ENCODE assay signal across 11 cellular contexts in genomic region chr1:50610563-50610962, GRCh38.
DNase-seq lines count a peak whose midpoint lies in the region; ATAC-seq, FAIRE-seq and TF ChIP-seq lines count a peak whose summit lies in the region.
"Had no signal": no experiment of that assay in that cellular context is flagged by ENCODE, and none has a peak within 500 bp of the region (broad histone marks: within the 10 kb centered on the region; RNA-seq: fewer than 3 reads in every experiment).

No MANE protein-coding gene starts in this region.

- TF ChIP-seq POLR2A in H54 (IDR thresholded peaks at IDR 0.05; ENCODE audit: low read depth, low read length), result no peak

- no peak overlapping the region for H3K4me3 Mint-ChIP-seq in effector memory CD8-positive, alpha-beta T cell
- H3K4me3 Mint-ChIP-seq: CD4-positive, CD25-positive, alpha-beta regulatory T cell had no signal

- peak; percentile 90 for ATAC-seq in GM18511 (IDR thresholded peaks at IDR 0.05; ENCODE audit: unreplicated experiment)
- peak; percentile 58 for ATAC-seq in HG02759 (IDR thresholded peaks at IDR 0.05; ENCODE audit: unreplicated experiment)
- ATAC-seq in effector memory CD8-positive, alpha-beta T cell (replicated peaks), result no peak
- no peak for ATAC-seq in HG02588 (IDR thresholded peaks at IDR 0.05; ENCODE audit: unreplicated experiment)
- no peak for ATAC-seq in GM18868 (IDR thresholded peaks at IDR 0.05; ENCODE audit: unreplicated experiment)
- ATAC-seq: right lobe of liver had no signal

- DNase-seq in NCI-H187 (lab: John Stamatoyannopoulos, UW) (peak; percentile 25 to 44), H54 (ENCODE audit: insufficient read length, low spot score) (no peak)
- DNase-seq in effector memory CD8-positive, alpha-beta T cell, result no peak
- no peak for DNase-seq in stimulated activated CD4-positive, alpha-beta T cell treated with anti-CD3 and anti-CD28 coated beads, Interleukin-2, amount 100 ng/mL, for 48 hours
- DNase-seq: CD4-positive, CD25-positive, alpha-beta regulatory T cell; lower lobe of right lung; right lobe of liver had no signal

- FAIRE-seq in H54 (lab: Jason Lieb, UNC), result no peak

- H3K36me3 Mint-ChIP-seq in effector memory CD8-positive, alpha-beta T cell (ENCODE audit: insufficient read depth), result no peaks in the 10 kb centered on the region

- H3K4me1 Mint-ChIP-seq in effector memory CD8-positive, alpha-beta T cell (ENCODE audit: low read depth in 2 of 2), result peaks cover 3 to 15% of the 10 kb centered on the region in 2 donors

- peak overlapping the region; percentile 23 to 75 for H3K27ac Mint-ChIP-seq in effector memory CD8-positive, alpha-beta T cell
- H3K27ac Mint-ChIP-seq: CD4-positive, CD25-positive, alpha-beta regulatory T cell had no signal

- no peaks in the 10 kb centered on the region for H3K9me3 Mint-ChIP-seq in effector memory CD8-positive, alpha-beta T cell

- no peaks in the 10 kb centered on the region for H3K27me3 Mint-ChIP-seq in effector memory CD8-positive, alpha-beta T cell
- H3K27me3 Mint-ChIP-seq: CD4-positive, CD25-positive, alpha-beta regulatory T cell had no signal

Comparison
In these comparisons a context has a peak if more than half of its experiments do, and no peak if none do; other contexts are left out.
1. ATAC-seq: peak in GM18511 (single experiment) and HG02759 (single experiment); none in effector memory CD8-positive, alpha-beta T cell (single experiment), HG02588 (single experiment) and GM18868 (single experiment).
2. DNase-seq: peak in NCI-H187 (2 of 2); none in effector memory CD8-positive, alpha-beta T cell (0 of 3), stimulated activated CD4-positive, alpha-beta T cell treated with anti-CD3 and anti-CD28 coated beads, Interleukin-2, amount 100 ng/mL, for 48 hours (0 of 2) and H54 (single experiment).